ENCODE assay signal across 8 cellular contexts in genomic region chr1:152189657-152190442, GRCh38. TPM values are rescaled to one million over a fixed set of nuclear protein-coding genes. Genes with fewer than 3 reads are reported as not detected.
DNase-seq lines count a peak whose midpoint lies in the region; TF ChIP-seq lines count a peak whose summit lies in the region.

No MANE protein-coding gene starts in this region.

- no peak overlapping the region for H3K27ac Mint-ChIP-seq in progenitor cell of endocrine pancreas

- in situ Hi-C loops in SK-MEL-5 (cut with HindIII; ENCODE audit: low pct_unique_long_range_greater_than_20kb, low sequenced_read_pairs) = no loop called here

- no peak overlapping the region for H3K4me3 Mint-ChIP-seq in progenitor cell of endocrine pancreas (ENCODE audit: low read depth)

- H3K9ac ChIP-seq in HUES48 (ENCODE audit: low read depth, low read length) = no peak overlapping the region

- H3K9me3 ChIP-seq in HUES48 (ENCODE audit: control insufficient read depth, insufficient read depth, low read length) (peaks cover 24% of the 10 kb centered on the region), tibial nerve (peaks cover 0 to 8% (median 0%) of the 10 kb centered on the region in 4 donors)

- peak overlapping the region; percentile 9; the same call in 1 of the 2 replicates for H3K4me3 ChIP-seq in HUES48 (ENCODE audit: low read depth, low read length)
- peak overlapping the region; percentile 46 to 60 (median 50) for H3K4me3 ChIP-seq in tibial nerve

- no peaks in the 10 kb centered on the region for H3K36me3 Mint-ChIP-seq in progenitor cell of endocrine pancreas (ENCODE audit: insufficient read depth)

- peaks cover 15% of the 10 kb centered on the region for H3K27me3 Mint-ChIP-seq in progenitor cell of endocrine pancreas

- H3K36me3 ChIP-seq in HUES48 (ENCODE audit: control insufficient read depth, insufficient read depth, low read length) (no peaks in the 10 kb centered on the region), tibial nerve (no peaks in the 10 kb centered on the region)

- DNase-seq in DMS53 (lab: John Stamatoyannopoulos, UW) (peak; percentile 92), SK-MEL-5 (ENCODE audit: low read depth, low spot score) (peak; percentile 92), glomerular visceral epithelial cell (ENCODE audit: extremely low spot score) (peak; percentile 78), progenitor cell of endocrine pancreas (ENCODE audit: low spot score, unreplicated experiment) (no peak), tibial nerve (ENCODE audit: low spot score in 2 of 2) (peak; percentile 48 to 69), mesenteric fat pad (ENCODE audit: low spot score) (no peak)
- DNase-seq in activated naive CD4-positive, alpha-beta T cell treated with Interleukin-2 at 50 U/mL for 16 hours = peak; percentile 72

- 20 to 23% methylated on average over 9 of the region's 9 CpGs for WGBS in tibial nerve, 2 donors

- no peak for TF ChIP-seq EP300 in tibial nerve (IDR thresholded peaks at IDR 0.05)

- TF ChIP-seq POLR2A in tibial nerve (IDR thresholded peaks at IDR 0.05) = no peak

- no peaks in the 10 kb centered on the region for H3K4me1 ChIP-seq in HUES48 (ENCODE audit: control insufficient read depth, insufficient read depth, low read length)
- H3K4me1 ChIP-seq in tibial nerve = peaks cover 0 to 24% (median 0%) of the 10 kb centered on the region in 4 donors

- TF ChIP-seq CTCF in progenitor cell of endocrine pancreas (IDR thresholded peaks at IDR 0.05; ENCODE audit: unreplicated experiment) (peak; percentile 56), tibial nerve (IDR thresholded peaks at IDR 0.05) (peak; percentile 51 to 76 (median 61))

- H3K27ac ChIP-seq in HUES48 (ENCODE audit: low read depth, low read length) (no peak overlapping the region), tibial nerve (peak overlapping the region in 2 of 4 donors; percentile 69 to 85)

- no peaks in the 10 kb centered on the region for H3K4me1 Mint-ChIP-seq in progenitor cell of endocrine pancreas (ENCODE audit: low read depth)

- peaks cover 17% of the 10 kb centered on the region for H3K9me3 Mint-ChIP-seq in progenitor cell of endocrine pancreas (ENCODE audit: low read depth)

- H3K27me3 ChIP-seq in HUES48 (ENCODE audit: control insufficient read depth, insufficient read depth, low read length) (no peaks in the 10 kb centered on the region), tibial nerve (no peaks in the 10 kb centered on the region)

RNA-seq across cellular contexts. Expression of gene RPTN, which starts 30.8 kb away (rescaled TPM):
- total RNA-seq in SK-MEL-5 (2014; rRNA removed; shearing (Covaris generic)) = not detected in 2 replicates
- not detected in 2 replicates for polyA plus RNA-seq in SK-MEL-5 (2015; cell fraction: cytosol; rRNA removed)
- not detected in 2 replicates for polyA plus RNA-seq in SK-MEL-5 (2015; cell fraction: nucleus; rRNA removed)
- total RNA-seq in progenitor cell of endocrine pancreas (not detected in 2 replicates), tibial nerve (not detected), mesenteric fat pad (not detected)

RNA-seq across cellular contexts. Expression of gene HRNR, which starts 34.1 kb away (rescaled TPM):
- total RNA-seq in SK-MEL-5 (2014; rRNA removed; shearing (Covaris generic)) = not detected in 2 replicates
- not detected in 2 replicates for polyA plus RNA-seq in SK-MEL-5 (2015; cell fraction: cytosol; rRNA removed)
- polyA plus RNA-seq in SK-MEL-5 (2015; cell fraction: nucleus; rRNA removed) = not detected in 2 replicates
- not detected in 2 replicates for total RNA-seq in progenitor cell of endocrine pancreas
- total RNA-seq in tibial nerve = not detected
- not detected for total RNA-seq in mesenteric fat pad

Comparison
In these comparisons a context has a peak if more than half of its experiments do, and no peak if none do; other contexts are left out.
1. DNase-seq: peak in DMS53 (single experiment), SK-MEL-5 (single experiment), activated naive CD4-positive, alpha-beta T cell treated with Interleukin-2 at 50 U/mL for 16 hours (single experiment), glomerular visceral epithelial cell (single experiment) and tibial nerve (2 of 2); none in progenitor cell of endocrine pancreas (single experiment) and mesenteric fat pad (single experiment).